8 cellular contexts compared by ENCODE assay signal in the genomic region with DNA sequence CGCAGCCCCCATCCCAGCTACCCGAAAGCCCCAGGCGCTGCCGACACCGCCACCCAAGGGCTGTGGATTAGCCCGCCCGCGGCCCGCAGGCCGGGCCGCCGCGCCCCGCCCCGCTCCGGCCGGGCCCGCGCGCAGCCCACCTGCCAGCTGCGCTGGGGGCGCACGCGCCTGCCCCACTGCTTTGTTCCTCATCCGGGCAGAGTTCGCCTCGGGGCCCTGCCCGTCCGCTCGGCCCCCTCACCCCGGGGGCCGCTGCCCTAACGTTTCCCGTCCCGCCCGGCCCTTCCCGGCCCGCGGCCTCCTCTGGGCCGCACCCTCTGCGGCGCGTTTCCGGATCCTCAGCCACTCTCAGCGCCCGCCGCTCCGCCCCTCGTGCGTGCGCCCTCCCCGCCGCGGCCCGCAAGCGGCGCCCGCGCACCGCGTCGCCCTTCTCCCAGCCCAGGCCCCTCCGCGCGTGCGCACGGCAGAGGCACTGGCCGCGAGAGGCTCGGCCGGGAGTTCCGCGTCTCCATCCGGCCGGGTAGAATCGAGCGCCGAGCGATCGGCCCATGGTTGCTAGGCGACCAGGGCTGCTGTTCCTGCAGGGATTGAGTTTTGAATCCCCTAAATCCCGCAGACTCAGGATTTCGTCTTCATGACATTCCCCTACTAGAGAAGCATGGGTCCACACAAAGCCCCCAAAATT. TPM values are rescaled to one million over a fixed set of nuclear protein-coding genes. Genes with fewer than 3 reads are reported as not detected.
DNase-seq lines count a peak whose midpoint lies in the region; ATAC-seq and TF ChIP-seq lines count a peak whose summit lies in the region.

A gene with protein sequence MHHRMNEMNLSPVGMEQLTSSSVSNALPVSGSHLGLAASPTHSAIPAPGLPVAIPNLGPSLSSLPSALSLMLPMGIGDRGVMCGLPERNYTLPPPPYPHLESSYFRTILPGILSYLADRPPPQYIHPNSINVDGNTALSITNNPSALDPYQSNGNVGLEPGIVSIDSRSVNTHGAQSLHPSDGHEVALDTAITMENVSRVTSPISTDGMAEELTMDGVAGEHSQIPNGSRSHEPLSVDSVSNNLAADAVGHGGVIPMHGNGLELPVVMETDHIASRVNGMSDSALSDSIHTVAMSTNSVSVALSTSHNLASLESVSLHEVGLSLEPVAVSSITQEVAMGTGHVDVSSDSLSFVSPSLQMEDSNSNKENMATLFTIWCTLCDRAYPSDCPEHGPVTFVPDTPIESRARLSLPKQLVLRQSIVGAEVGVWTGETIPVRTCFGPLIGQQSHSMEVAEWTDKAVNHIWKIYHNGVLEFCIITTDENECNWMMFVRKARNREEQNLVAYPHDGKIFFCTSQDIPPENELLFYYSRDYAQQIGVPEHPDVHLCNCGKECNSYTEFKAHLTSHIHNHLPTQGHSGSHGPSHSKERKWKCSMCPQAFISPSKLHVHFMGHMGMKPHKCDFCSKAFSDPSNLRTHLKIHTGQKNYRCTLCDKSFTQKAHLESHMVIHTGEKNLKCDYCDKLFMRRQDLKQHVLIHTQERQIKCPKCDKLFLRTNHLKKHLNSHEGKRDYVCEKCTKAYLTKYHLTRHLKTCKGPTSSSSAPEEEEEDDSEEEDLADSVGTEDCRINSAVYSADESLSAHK (minus strand): TSS at position 321 of the 685 bp plus-strand sequence. CDS start 622 bp downstream, outside the sequence.

- H3K4me2 ChIP-seq in GM23338, result peak within 1 kb of the TSS; percentile 82
- peak within 1 kb of the TSS; percentile 88 for H3K4me2 ChIP-seq in fibroblast of lung (ENCODE audit: extremely low read depth, insufficient read depth, low read length)

- peaks cover 15% of the 10 kb centered on the region; the same call in 2 of the 3 replicates for H3K4me1 Mint-ChIP-seq in GM23338
- H3K4me1 Mint-ChIP-seq in naive thymus-derived CD8-positive, alpha-beta T cell, result peaks cover 12 to 39% (median 33%) of the 10 kb centered on the region in 4 donors

- POLR2A ChIA-PET in naive thymus-derived CD8-positive, alpha-beta T cell (lab: Charles Lee), result interaction anchor here (1.0 kb wide), 1 partner anchor 440 kb away, joined by 3 read pairs; no protein-coding TSS in a partner anchor

- H3K4me1 ChIP-seq in GM23338 (ENCODE audit: insufficient read depth) (peaks cover 13% of the 10 kb centered on the region), fibroblast of lung (ENCODE audit: control insufficient read depth, extremely low read depth, insufficient read depth, low read length) (peaks cover 3% of the 10 kb centered on the region)

- peak within 1 kb of the TSS; percentile 83 for H3K9ac ChIP-seq in fibroblast of lung (ENCODE audit: insufficient read depth, low read length)

- H4K20me1 ChIP-seq in GM23338 (replicated peaks; ENCODE audit: insufficient read depth), result peaks cover 14% of the 10 kb centered on the region
- no peaks in the 10 kb centered on the region for H4K20me1 ChIP-seq in fibroblast of lung (ENCODE audit: control insufficient read depth, extremely low read depth, insufficient read depth, low read length)

- H2AFZ ChIP-seq in GM23338, result peak within 1 kb of the TSS; percentile 100
- peak within 1 kb of the TSS; percentile 96 for H2AFZ ChIP-seq in fibroblast of lung (ENCODE audit: low read length)

- peaks cover 9% of the 10 kb centered on the region for H3K36me3 Mint-ChIP-seq in GM23338 (ENCODE audit: low read depth)
- peaks cover 0 to 21% (median 0%) of the 10 kb centered on the region in 3 donors for H3K36me3 Mint-ChIP-seq in naive thymus-derived CD8-positive, alpha-beta T cell

- H3K9me3 ChIP-seq in fibroblast of lung (ENCODE audit: control insufficient read depth, insufficient read depth, low read depth, low read length), result no peaks in the 10 kb centered on the region

- peaks cover 13% of the 10 kb centered on the region for H3K27me3 Mint-ChIP-seq in GM23338 (ENCODE audit: insufficient read depth, low read depth, poor library complexity)
- H3K27me3 Mint-ChIP-seq in naive thymus-derived CD8-positive, alpha-beta T cell, result no peaks in the 10 kb centered on the region

- ATAC-seq in GM23338, result peak; percentile 91
- peak; percentile 92 to 96 for ATAC-seq in naive thymus-derived CD8-positive, alpha-beta T cell

- H3K79me2 ChIP-seq in GM23338 (replicated peaks; ENCODE audit: insufficient read depth) (peaks cover 33% of the 10 kb centered on the region), fibroblast of lung (ENCODE audit: control insufficient read depth, insufficient read depth, low read length) (peaks cover 40% of the 10 kb centered on the region)

- peak within 1 kb of the TSS; percentile 92 for H3K4me3 Mint-ChIP-seq in GM23338
- H3K4me3 Mint-ChIP-seq in naive thymus-derived CD8-positive, alpha-beta T cell, result peak within 1 kb of the TSS; percentile 83 to 93 (median 90)

- H3K36me3 ChIP-seq in GM23338 (ENCODE audit: insufficient read depth) (peaks cover 10% of the 10 kb centered on the region; the same call in 1 of the 2 replicates), fibroblast of lung (ENCODE audit: control insufficient read depth, insufficient read depth, low read length) (peaks cover 3% of the 10 kb centered on the region)

- no peaks in the 10 kb centered on the region for H3K9me3 Mint-ChIP-seq in GM23338
- peaks cover 0 to 2% (median 0%) of the 10 kb centered on the region in 9 donors for H3K9me3 Mint-ChIP-seq in naive thymus-derived CD8-positive, alpha-beta T cell

- peak within 1 kb of the TSS; percentile 81 for H3K4me3 ChIP-seq in GM23338
- peak within 1 kb of the TSS; percentile 82 to 93 (median 90) for H3K4me3 ChIP-seq in fibroblast of lung (replicated peaks in 1 of 4; ENCODE audit: control extremely low read depth in 1 of 4, insufficient read depth in 1 of 4, low read depth in 3 of 4, low read length in 4 of 4)

- H3K27me3 ChIP-seq in GM23338 (ENCODE audit: insufficient read depth) (no peaks in the 10 kb centered on the region), fibroblast of lung (ENCODE audit: control insufficient read depth, insufficient read depth, low read length) (no peaks in the 10 kb centered on the region)

- TF ChIP-seq CTCF in GM23338 (conservative IDR thresholded peaks at IDR 0.05; ENCODE audit: low read depth in 2 of 2), result peak in 1 of 2 experiments; percentile 70; a peak in 2 of 4 replicates
- no peak for TF ChIP-seq CTCF in fibroblast of lung (conservative IDR thresholded peaks at IDR 0.05 in 1 of 2, IDR thresholded peaks at IDR 0.05 in 1 of 2; ENCODE audit: low read depth in 1 of 2, low read length in 2 of 2)

- no peaks in the 10 kb centered on the region for H3F3A ChIP-seq in GM23338 (replicated peaks; ENCODE audit: low read depth)

- DNase-seq in EH (ENCODE audit: low read depth) (peak; percentile 95), GM23338 (ENCODE audit: low spot score) (peak; percentile 97), LHCN-M2 (ENCODE audit: low read depth) (peak; percentile 91), RPMI7951 (ENCODE audit: low read depth) (peak; percentile 89), fibroblast of lung (ENCODE audit: low read depth in 2 of 2) (peak; percentile 92 to 94)
- DNase-seq in activated T-helper 1 cell treated with anti-CD3 and anti-CD28 coated beads, Interleukin-2, amount 50 U/mL, for 16 hours (ENCODE audit: low read depth in 1 of 2, low spot score in 1 of 2), result peak; percentile 76 to 89
- peak; percentile 82 to 94 (median 90) for DNase-seq in naive thymus-derived CD8-positive, alpha-beta T cell
- DNase-seq in stimulated activated naive CD4-positive, alpha-beta T cell (lab: John Stamatoyannopoulos, UW), result peak; percentile 81 to 91 (median 85)

- no peaks in the 10 kb centered on the region for H3K9me2 ChIP-seq in GM23338 (ENCODE audit: insufficient read depth)

- peak within 1 kb of the TSS; percentile 89 for H3K27ac Mint-ChIP-seq in GM23338
- peak within 1 kb of the TSS; percentile 82 to 96 (median 93) for H3K27ac Mint-ChIP-seq in naive thymus-derived CD8-positive, alpha-beta T cell

- peak within 1 kb of the TSS; percentile 73; the same call in 1 of the 2 replicates for H3K27ac ChIP-seq in GM23338 (ENCODE audit: low read depth)
- peak within 1 kb of the TSS; percentile 82 for H3K27ac ChIP-seq in fibroblast of lung (ENCODE audit: insufficient read depth, low read length)

TF ChIP-seq in GM23338, 12 proteins besides CTCF, POLR2A, EP300 and RAD21 (continues in another document):
- TF ChIP-seq POLR2AphosphoS5 (IDR thresholded peaks at IDR 0.05; ENCODE audit: low read depth) (peak; percentile 70), EZH2 (IDR thresholded peaks at IDR 0.05; ENCODE audit: low read depth, unreplicated experiment) (no peak)

RNA-seq across cellular contexts. Expression of the gene that starts here (rescaled TPM):
- total RNA-seq in GM23338 (2014; rRNA removed; shearing (Covaris generic)), result 17.1 and 21.9 TPM in 2 replicates
- polyA plus RNA-seq in GM23338 (2016; fragmentation: Nextera tagmentation; extraction: Ambion mirVana) (4.9 and 5.2 TPM in 2 replicates), fibroblast of lung (23.9 and 27.8 TPM in 2 replicates)
- total RNA-seq in LHCN-M2 (2014; rRNA removed) (38.7 and 40.7 TPM in 2 replicates), fibroblast of lung (18.2 and 22.5 TPM in 2 replicates)
- polyA plus RNA-seq in LHCN-M2 (2012), result 12.3 TPM
- 16.5 and 18.7 TPM in 2 replicates for total RNA-seq in RPMI7951 (2014; rRNA removed; shearing (Covaris generic))
- 14.9 and 19.6 TPM in 2 replicates for polyA plus RNA-seq in fibroblast of lung (2012)
- 18.8 and 51.4 TPM in 2 replicates for polyA minus RNA-seq in fibroblast of lung (ENCODE audit: low replicate concordance)
- total RNA-seq in naive thymus-derived CD8-positive, alpha-beta T cell, result 10 to 100 TPM; 33.8 to 40.4 TPM
- polyA plus RNA-seq in naive thymus-derived CD8-positive, alpha-beta T cell, result 10 to 100 TPM; 11.1 to 19.1 (median 11.4) TPM

Comparison
In these comparisons a context has a peak if more than half of its experiments do, and no peak if none do; other contexts are left out.
1. Peak in every context shown above with its lines: DNase-seq, ATAC-seq, H3K4me3 ChIP-seq and H3K27ac ChIP-seq.